Comparison of ENCODE assay signal across 13 cellular contexts in genomic region chr16:2698996-2699750, GRCh38.
"Had no signal": no experiment of that assay in that cellular context is flagged by ENCODE, and none has a peak within 500 bp of the region (broad histone marks: within the 10 kb centered on the region; RNA-seq: fewer than 3 reads in every experiment).

No MANE protein-coding gene starts in this region.

- H3K27me3 ChIP-seq: esophagus muscularis mucosa, upper lobe of right lung had no signal

- H3K4me1 ChIP-seq: parathyroid adenoma, upper lobe of right lung had no signal

- H3K9me3 Mint-ChIP-seq: activated CD4-positive, alpha-beta memory T cell treated with anti-CD3 and anti-CD28 coated beads for 36 hours; activated naive CD4-positive, alpha-beta T cell treated with anti-CD3 and anti-CD28 coated beads, Interleukin-2, amount 10 ng/mL, durations not matched to agents 7 days and 5 days; activated T-cell treated with anti-CD3 and anti-CD28 coated beads, Interleukin-2, amount 50 U/mL, for 24 hours; stimulated activated naive CD8-positive, alpha-beta T cell treated with anti-CD3 and anti-CD28 coated beads, Interleukin-15, amount 100 ng/mL, for 72 hours; T-cell had no signal

- H3K4me3 ChIP-seq: esophagus muscularis mucosa, SK-N-MC, thoracic aorta, upper lobe of right lung had no signal

- H2AFZ ChIP-seq: parathyroid adenoma had no signal

- H3K9me3 ChIP-seq: esophagus muscularis mucosa, thoracic aorta, upper lobe of right lung had no signal

- H3K27me3 Mint-ChIP-seq: activated CD4-positive, alpha-beta memory T cell treated with anti-CD3 and anti-CD28 coated beads for 36 hours; activated naive CD4-positive, alpha-beta T cell treated with anti-CD3 and anti-CD28 coated beads, Interleukin-2, amount 10 ng/mL, durations not matched to agents 7 days and 5 days; activated T-cell treated with anti-CD3 and anti-CD28 coated beads, Interleukin-2, amount 50 U/mL, for 24 hours; stimulated activated naive CD8-positive, alpha-beta T cell treated with anti-CD3 and anti-CD28 coated beads, Interleukin-15, amount 100 ng/mL, for 72 hours; T-cell had no signal

- FAIRE-seq: colon had no signal

- H3K4me3 Mint-ChIP-seq: activated CD4-positive, alpha-beta memory T cell treated with anti-CD3 and anti-CD28 coated beads for 36 hours; activated naive CD4-positive, alpha-beta T cell treated with anti-CD3 and anti-CD28 coated beads, Interleukin-2, amount 10 ng/mL, durations not matched to agents 7 days and 5 days; activated T-cell treated with anti-CD3 and anti-CD28 coated beads, Interleukin-2, amount 50 U/mL, for 24 hours; stimulated activated naive CD8-positive, alpha-beta T cell treated with anti-CD3 and anti-CD28 coated beads, Interleukin-15, amount 100 ng/mL, for 72 hours; T-cell had no signal

- H3K9ac ChIP-seq: parathyroid adenoma had no signal

- DNase-seq: activated CD4-positive, alpha-beta memory T cell treated with anti-CD3 and anti-CD28 coated beads for 36 hours; activated naive CD4-positive, alpha-beta T cell treated with anti-CD3 and anti-CD28 coated beads, Interleukin-2, amount 10 ng/mL, durations not matched to agents 7 days and 5 days; activated T-cell treated with anti-CD3 and anti-CD28 coated beads, Interleukin-2, amount 50 U/mL, for 24 hours; effector CD4-positive, alpha-beta T cell; stimulated activated naive CD8-positive, alpha-beta T cell treated with anti-CD3 and anti-CD28 coated beads, Interleukin-15, amount 100 ng/mL, for 72 hours; T-cell; T-helper 9 cell; upper lobe of right lung had no signal

- H3K27ac ChIP-seq: esophagus muscularis mucosa, parathyroid adenoma, SK-N-MC, thoracic aorta, upper lobe of right lung had no signal

- H3K4me1 Mint-ChIP-seq: activated naive CD4-positive, alpha-beta T cell treated with anti-CD3 and anti-CD28 coated beads, Interleukin-2, amount 10 ng/mL, durations not matched to agents 7 days and 5 days; stimulated activated naive CD8-positive, alpha-beta T cell treated with anti-CD3 and anti-CD28 coated beads, Interleukin-15, amount 100 ng/mL, for 72 hours; T-cell had no signal

- ATAC-seq: stimulated activated naive CD8-positive, alpha-beta T cell treated with anti-CD3 and anti-CD28 coated beads, Interleukin-15, amount 100 ng/mL, for 72 hours; T-cell; upper lobe of right lung had no signal

- H3K27ac Mint-ChIP-seq: activated CD4-positive, alpha-beta memory T cell treated with anti-CD3 and anti-CD28 coated beads for 36 hours; activated naive CD4-positive, alpha-beta T cell treated with anti-CD3 and anti-CD28 coated beads, Interleukin-2, amount 10 ng/mL, durations not matched to agents 7 days and 5 days; activated T-cell treated with anti-CD3 and anti-CD28 coated beads, Interleukin-2, amount 50 U/mL, for 24 hours; stimulated activated naive CD8-positive, alpha-beta T cell treated with anti-CD3 and anti-CD28 coated beads, Interleukin-15, amount 100 ng/mL, for 72 hours; T-cell had no signal
